ENCODE assay signal across 8 cellular contexts in genomic region chr11:111777094-111778046, GRCh38. TPM values are rescaled to one million over a fixed set of nuclear protein-coding genes. Genes with fewer than 3 reads are reported as not detected.
A peak's percentile ranks its signal among the peaks of the same experiment; 100 is the strongest.
DNase-seq lines count a peak whose midpoint lies in the region; ATAC-seq, FAIRE-seq and TF ChIP-seq lines count a peak whose summit lies in the region.

No MANE protein-coding gene starts in this region.

- DNase-seq in D721Med (ENCODE audit: insufficient read length, low spot score) (peak; percentile 49), NCI-H2196 (lab: John Stamatoyannopoulos, UW; ENCODE audit: unreplicated experiment) (peak; percentile 65), head of caudate nucleus (peak in 23 of 42 donors; percentile 26 to 81 (median 51)), putamen (ENCODE audit: low spot score) (peak; percentile 86)
- peak; percentile 54 for DNase-seq in activated CD8-positive, alpha-beta T cell treated with anti-CD3 and anti-CD28 coated beads, Interleukin-2, amount 10 ng/mL, durations not matched to agents 7 days and 5 days
- no peak for DNase-seq in T-helper 2 cell treated with Interferon-gamma antibody and Interleukin-4, amounts not matched to agents 5 μg/mL and 100 μg/mL, for 36 hours (ENCODE audit: low spot score)

- intact Hi-C loops in head of caudate nucleus (cut with DNase I), result loop anchor here (2.0 to 10.0 kb wide), 3 partner anchors 57 to 323 kb away; partner anchors contain the start of gene SIK2

- peak; percentile 93 for TF ChIP-seq CTCF in D721Med (IDR thresholded peaks at IDR 0.05; ENCODE audit: insufficient read depth, missing control alignments)

- no peaks in the 10 kb centered on the region for H3K9me3 Mint-ChIP-seq in activated CD8-positive, alpha-beta T cell treated with anti-CD3 and anti-CD28 coated beads, Interleukin-2, amount 10 ng/mL, durations not matched to agents 7 days and 5 days (ENCODE audit: insufficient read depth)
- H3K9me3 Mint-ChIP-seq in T-helper 2 cell treated with Interferon-gamma antibody and Interleukin-4, amounts not matched to agents 5 μg/mL and 100 μg/mL, for 36 hours, result no peaks in the 10 kb centered on the region

- H3K4me3 Mint-ChIP-seq in activated CD8-positive, alpha-beta T cell treated with anti-CD3 and anti-CD28 coated beads, Interleukin-2, amount 10 ng/mL, durations not matched to agents 7 days and 5 days, result no peak overlapping the region
- no peak overlapping the region for H3K4me3 Mint-ChIP-seq in T-helper 2 cell treated with Interferon-gamma antibody and Interleukin-4, amounts not matched to agents 5 μg/mL and 100 μg/mL, for 36 hours

- ATAC-seq in GM18909 (IDR thresholded peaks at IDR 0.05; ENCODE audit: poor library complexity, unreplicated experiment), result peak; percentile 70
- ATAC-seq in HG03135 (IDR thresholded peaks at IDR 0.05; ENCODE audit: unreplicated experiment), result peak; percentile 62
- peak; percentile 96 for ATAC-seq in activated CD8-positive, alpha-beta T cell treated with anti-CD3 and anti-CD28 coated beads, Interleukin-2, amount 10 ng/mL, durations not matched to agents 7 days and 5 days

- CTCF ChIA-PET in activated CD8-positive, alpha-beta T cell treated with anti-CD3 and anti-CD28 coated beads, Interleukin-2, amount 10 ng/mL, durations not matched to agents 7 days and 5 days (lab: Charles Lee), result interaction anchor here (0.7 to 6.7 kb wide), 46 partner anchors 9 to 323 kb away, joined by 3 to 118 read pairs (median 4); partner anchors contain the start of genes ALG9 and PPP2R1B

- no peak overlapping the region for H3K27ac Mint-ChIP-seq in activated CD8-positive, alpha-beta T cell treated with anti-CD3 and anti-CD28 coated beads, Interleukin-2, amount 10 ng/mL, durations not matched to agents 7 days and 5 days
- H3K27ac Mint-ChIP-seq in T-helper 2 cell treated with Interferon-gamma antibody and Interleukin-4, amounts not matched to agents 5 μg/mL and 100 μg/mL, for 36 hours, result no peak overlapping the region

- H3K36me3 Mint-ChIP-seq in activated CD8-positive, alpha-beta T cell treated with anti-CD3 and anti-CD28 coated beads, Interleukin-2, amount 10 ng/mL, durations not matched to agents 7 days and 5 days (ENCODE audit: low read depth), result no peaks in the 10 kb centered on the region
- H3K36me3 Mint-ChIP-seq in T-helper 2 cell treated with Interferon-gamma antibody and Interleukin-4, amounts not matched to agents 5 μg/mL and 100 μg/mL, for 36 hours (ENCODE audit: low read depth), result no peaks in the 10 kb centered on the region

- POLR2A ChIA-PET in activated CD8-positive, alpha-beta T cell treated with anti-CD3 and anti-CD28 coated beads, Interleukin-2, amount 10 ng/mL, durations not matched to agents 7 days and 5 days (lab: Charles Lee), result interaction anchor here (0.6 to 1.6 kb wide), 3 partner anchors 11 to 408 kb away, joined by 3 to 6 read pairs (median 3); partner anchors contain the start of gene PPP2R1B

- H3K27me3 Mint-ChIP-seq in activated CD8-positive, alpha-beta T cell treated with anti-CD3 and anti-CD28 coated beads, Interleukin-2, amount 10 ng/mL, durations not matched to agents 7 days and 5 days (ENCODE audit: low read depth), result no peaks in the 10 kb centered on the region
- no peaks in the 10 kb centered on the region for H3K27me3 Mint-ChIP-seq in T-helper 2 cell treated with Interferon-gamma antibody and Interleukin-4, amounts not matched to agents 5 μg/mL and 100 μg/mL, for 36 hours (ENCODE audit: low read depth)

- FAIRE-seq in D721Med (lab: Jason Lieb, UNC), result peak; percentile 55

- no peaks in the 10 kb centered on the region for H3K4me1 Mint-ChIP-seq in activated CD8-positive, alpha-beta T cell treated with anti-CD3 and anti-CD28 coated beads, Interleukin-2, amount 10 ng/mL, durations not matched to agents 7 days and 5 days (ENCODE audit: low read depth)
- no peaks in the 10 kb centered on the region for H3K4me1 Mint-ChIP-seq in T-helper 2 cell treated with Interferon-gamma antibody and Interleukin-4, amounts not matched to agents 5 μg/mL and 100 μg/mL, for 36 hours (ENCODE audit: low read depth)

RNA-seq across cellular contexts. Expression of gene PPP2R1B, which starts 11.2 kb away (rescaled TPM):
- total RNA-seq in activated CD8-positive, alpha-beta T cell treated with anti-CD3 and anti-CD28 coated beads, Interleukin-2, amount 10 ng/mL, durations not matched to agents 7 days and 5 days, result 10 to 100 TPM; 56.4 to 57.7 TPM
